8 cellular contexts compared by ENCODE assay signal in genomic region chr13:94712812-94713555, GRCh38. TPM values are rescaled to one million over a fixed set of nuclear protein-coding genes. Genes with fewer than 3 reads are reported as not detected.
DNase-seq lines count a peak whose midpoint lies in the region; ATAC-seq and TF ChIP-seq lines count a peak whose summit lies in the region.

No MANE protein-coding gene starts in this region.

- no peak overlapping the region for H3K9ac ChIP-seq in smooth muscle cell (ENCODE audit: low read depth)

- H3K79me2 ChIP-seq in smooth muscle cell (ENCODE audit: low read depth) = no peaks in the 10 kb centered on the region

- peak overlapping the region; percentile 88 for H3K4me2 ChIP-seq in smooth muscle cell

- H3K27ac ChIP-seq in HEK293 (ENCODE audit: extremely low read depth, low read depth, low read length) (no peak overlapping the region), smooth muscle cell (ENCODE audit: low read depth) (no peak overlapping the region)

- H3K9me3 Mint-ChIP-seq in activated naive CD8-positive, alpha-beta T cell treated with anti-CD3 and anti-CD28 coated beads, Interleukin-2, amount 50 U/mL, for 24 hours = no peaks in the 10 kb centered on the region

- peaks cover 84% of the 10 kb centered on the region for H3K27me3 ChIP-seq in smooth muscle cell (ENCODE audit: low read depth)

- H3K36me3 ChIP-seq in HEK293 (ENCODE audit: control insufficient read depth in 2 of 2, insufficient read depth in 1 of 2, low read length in 2 of 2) = no peaks in the 10 kb centered on the region
- H3K36me3 ChIP-seq in smooth muscle cell (ENCODE audit: low read depth) = no peaks in the 10 kb centered on the region

- no peaks in the 10 kb centered on the region for H3K4me1 ChIP-seq in HEK293 (ENCODE audit: control insufficient read depth, insufficient read depth, low read length)
- H3K4me1 ChIP-seq in smooth muscle cell (ENCODE audit: low read depth) = peaks cover 15% of the 10 kb centered on the region

- H3K4me3 Mint-ChIP-seq in activated naive CD8-positive, alpha-beta T cell treated with anti-CD3 and anti-CD28 coated beads, Interleukin-2, amount 50 U/mL, for 24 hours = peak overlapping the region; percentile 52

- peaks cover 3% of the 10 kb centered on the region for H4K20me1 ChIP-seq in smooth muscle cell (ENCODE audit: low read depth)

- no peak overlapping the region for H3K27ac Mint-ChIP-seq in activated naive CD8-positive, alpha-beta T cell treated with anti-CD3 and anti-CD28 coated beads, Interleukin-2, amount 50 U/mL, for 24 hours

- H3K9me3 ChIP-seq in HEK293 (ENCODE audit: control insufficient read depth, insufficient read depth, low read depth, low read length) (no peaks in the 10 kb centered on the region), iPS-18c (ENCODE audit: control insufficient read depth, insufficient read depth, low read length) (no peaks in the 10 kb centered on the region), smooth muscle cell (replicated peaks; ENCODE audit: low read depth) (no peaks in the 10 kb centered on the region)

- H3K4me3 ChIP-seq in HEK293 (ENCODE audit: low read depth, low read length) = peak overlapping the region; percentile 61
- H3K4me3 ChIP-seq in iPS-18c (ENCODE audit: insufficient read depth, low read depth, low read length) = peak overlapping the region; percentile 77
- H3K4me3 ChIP-seq in smooth muscle cell = peak overlapping the region; percentile 42

- 2% methylated on average over 68 of the region's 79 CpGs for WGBS in smooth muscle cell (ENCODE audit: low lambda C conversion rate)

- peak; percentile 38 for ATAC-seq in activated naive CD8-positive, alpha-beta T cell treated with anti-CD3 and anti-CD28 coated beads, Interleukin-2, amount 50 U/mL, for 24 hours

- H3K27me3 Mint-ChIP-seq in activated naive CD8-positive, alpha-beta T cell treated with anti-CD3 and anti-CD28 coated beads, Interleukin-2, amount 50 U/mL, for 24 hours = peaks cover 69% of the 10 kb centered on the region

- no peak overlapping the region for H2AFZ ChIP-seq in smooth muscle cell (ENCODE audit: low read depth)

- no peaks in the 10 kb centered on the region for H3F3A ChIP-seq in smooth muscle cell (ENCODE audit: low read depth)

- CTCF ChIA-PET in HEK293 (lab: Yijun Ruan, JAX) = interaction anchor here (0.6 to 1.0 kb wide), 3 partner anchors 37 to 165 kb away, joined by 3 to 5 read pairs (median 4); no protein-coding TSS in a partner anchor

- no peaks in the 10 kb centered on the region for H3K36me3 Mint-ChIP-seq in activated naive CD8-positive, alpha-beta T cell treated with anti-CD3 and anti-CD28 coated beads, Interleukin-2, amount 50 U/mL, for 24 hours (ENCODE audit: low read depth)

- DNase-seq in AG20443 (ENCODE audit: low spot score) = peak; percentile 72
- DNase-seq in activated naive CD8-positive, alpha-beta T cell treated with anti-CD3 and anti-CD28 coated beads, Interleukin-2, amount 50 U/mL, for 24 hours = no peak
- DNase-seq in smooth muscle cell (lab: John Stamatoyannopoulos, UW; ENCODE audit: unreplicated experiment) = peak; percentile 10
- DNase-seq in SK-N-DZ (ENCODE audit: low spot score) = no peak
- DNase-seq in NCI-H1436 (lab: John Stamatoyannopoulos, UW) = no peak
- DNase-seq in activated CD4-positive, alpha-beta T cell treated with anti-CD3 and anti-CD28 coated beads, Interleukin-2, amount 50 U/mL, for 4 hours = no peak

- TF ChIP-seq CTCF in HEK293 (tag by site-specific recombination; IDR thresholded peaks at IDR 0.05) = no peak
- no peak for TF ChIP-seq CTCF in smooth muscle cell (IDR thresholded peaks at IDR 0.05; ENCODE audit: borderline replicate concordance, insufficient read depth, poor library complexity, severe bottlenecking)

- peaks cover 15% of the 10 kb centered on the region for H3K4me1 Mint-ChIP-seq in activated naive CD8-positive, alpha-beta T cell treated with anti-CD3 and anti-CD28 coated beads, Interleukin-2, amount 50 U/mL, for 24 hours

- POLR2A ChIA-PET in HEK293 (lab: Yijun Ruan, JAX) = no interaction called here

TF ChIP-seq in HEK293, 187 proteins besides CTCF, POLR2A, EP300 and RAD21 (continues in another document):
- TF ChIP-seq ZNF660 (tag by site-specific recombination; IDR thresholded peaks at IDR 0.05) = peak; percentile 40; the same call in 1 of the 2 replicates
- TF ChIP-seq REST (tag by site-specific recombination; IDR thresholded peaks at IDR 0.05) = peak; percentile 7; the same call in 1 of the 2 replicates
- TF ChIP-seq ZNF335 (tag by site-specific recombination; conservative IDR thresholded peaks at IDR 0.05) = peak; percentile 70
- TF ChIP-seq, protein P1, sequence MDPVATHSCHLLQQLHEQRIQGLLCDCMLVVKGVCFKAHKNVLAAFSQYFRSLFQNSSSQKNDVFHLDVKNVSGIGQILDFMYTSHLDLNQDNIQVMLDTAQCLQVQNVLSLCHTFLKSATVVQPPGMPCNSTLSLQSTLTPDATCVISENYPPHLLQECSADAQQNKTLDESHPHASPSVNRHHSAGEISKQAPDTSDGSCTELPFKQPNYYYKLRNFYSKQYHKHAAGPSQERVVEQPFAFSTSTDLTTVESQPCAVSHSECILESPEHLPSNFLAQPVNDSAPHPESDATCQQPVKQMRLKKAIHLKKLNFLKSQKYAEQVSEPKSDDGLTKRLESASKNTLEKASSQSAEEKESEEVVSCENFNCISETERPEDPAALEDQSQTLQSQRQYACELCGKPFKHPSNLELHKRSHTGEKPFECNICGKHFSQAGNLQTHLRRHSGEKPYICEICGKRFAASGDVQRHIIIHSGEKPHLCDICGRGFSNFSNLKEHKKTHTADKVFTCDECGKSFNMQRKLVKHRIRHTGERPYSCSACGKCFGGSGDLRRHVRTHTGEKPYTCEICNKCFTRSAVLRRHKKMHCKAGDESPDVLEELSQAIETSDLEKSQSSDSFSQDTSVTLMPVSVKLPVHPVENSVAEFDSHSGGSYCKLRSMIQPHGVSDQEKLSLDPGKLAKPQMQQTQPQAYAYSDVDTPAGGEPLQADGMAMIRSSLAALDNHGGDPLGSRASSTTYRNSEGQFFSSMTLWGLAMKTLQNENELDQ (tag by site-specific recombination; IDR thresholded peaks at IDR 0.05; ENCODE audit: low read depth) = no peak
- no peak for TF ChIP-seq ZNF366 (tag by site-specific recombination; conservative IDR thresholded peaks at IDR 0.05)
- 0 out of 2 replicates have a peak, but pooled peaks have one; percentile 28 for TF ChIP-seq ZIC2 (tag by site-specific recombination; IDR thresholded peaks at IDR 0.05)
- TF ChIP-seq, protein P2, sequence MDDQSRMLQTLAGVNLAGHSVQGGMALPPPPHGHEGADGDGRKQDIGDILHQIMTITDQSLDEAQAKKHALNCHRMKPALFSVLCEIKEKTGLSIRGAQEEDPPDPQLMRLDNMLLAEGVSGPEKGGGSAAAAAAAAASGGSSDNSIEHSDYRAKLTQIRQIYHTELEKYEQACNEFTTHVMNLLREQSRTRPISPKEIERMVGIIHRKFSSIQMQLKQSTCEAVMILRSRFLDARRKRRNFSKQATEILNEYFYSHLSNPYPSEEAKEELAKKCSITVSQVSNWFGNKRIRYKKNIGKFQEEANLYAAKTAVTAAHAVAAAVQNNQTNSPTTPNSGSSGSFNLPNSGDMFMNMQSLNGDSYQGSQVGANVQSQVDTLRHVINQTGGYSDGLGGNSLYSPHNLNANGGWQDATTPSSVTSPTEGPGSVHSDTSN (CRISPR knock-in tag; IDR thresholded peaks at IDR 0.05) = peak; percentile 79; the same call in 1 of the 2 replicates
- peak; percentile 34; the same call in 1 of the 2 replicates for TF ChIP-seq SP3 (tag by site-specific recombination; IDR thresholded peaks at IDR 0.05)
- TF ChIP-seq ZEB2 (tag by site-specific recombination; IDR thresholded peaks at IDR 0.05) = peak; percentile 38
- TF ChIP-seq, protein P3, sequence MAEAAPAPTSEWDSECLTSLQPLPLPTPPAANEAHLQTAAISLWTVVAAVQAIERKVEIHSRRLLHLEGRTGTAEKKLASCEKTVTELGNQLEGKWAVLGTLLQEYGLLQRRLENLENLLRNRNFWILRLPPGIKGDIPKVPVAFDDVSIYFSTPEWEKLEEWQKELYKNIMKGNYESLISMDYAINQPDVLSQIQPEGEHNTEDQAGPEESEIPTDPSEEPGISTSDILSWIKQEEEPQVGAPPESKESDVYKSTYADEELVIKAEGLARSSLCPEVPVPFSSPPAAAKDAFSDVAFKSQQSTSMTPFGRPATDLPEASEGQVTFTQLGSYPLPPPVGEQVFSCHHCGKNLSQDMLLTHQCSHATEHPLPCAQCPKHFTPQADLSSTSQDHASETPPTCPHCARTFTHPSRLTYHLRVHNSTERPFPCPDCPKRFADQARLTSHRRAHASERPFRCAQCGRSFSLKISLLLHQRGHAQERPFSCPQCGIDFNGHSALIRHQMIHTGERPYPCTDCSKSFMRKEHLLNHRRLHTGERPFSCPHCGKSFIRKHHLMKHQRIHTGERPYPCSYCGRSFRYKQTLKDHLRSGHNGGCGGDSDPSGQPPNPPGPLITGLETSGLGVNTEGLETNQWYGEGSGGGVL (tag by site-specific recombination; IDR thresholded peaks at IDR 0.05) = 0 out of 2 replicates have a peak, but pooled peaks have one; percentile 12

RNA-seq across cellular contexts. Expression of gene SOX21, which starts 0.6 kb away (rescaled TPM):
- total RNA-seq in smooth muscle cell = 0.09 TPM in 1 of 2 replicates, not detected in the other
- polyA plus RNA-seq in smooth muscle cell = not detected in 2 replicates
- polyA plus RNA-seq in SK-N-DZ (2014; cell fraction: cytosol; rRNA removed) = not detected in 2 replicates
- polyA plus RNA-seq in SK-N-DZ (2014; cell fraction: nucleus; rRNA removed) = not detected in 2 replicates

Comparison
In these comparisons a context has a peak if more than half of its experiments do, and no peak if none do; other contexts are left out.
1. DNase-seq: peak in AG20443 (single experiment) and smooth muscle cell (single experiment); none in activated naive CD8-positive, alpha-beta T cell treated with anti-CD3 and anti-CD28 coated beads, Interleukin-2, amount 50 U/mL, for 24 hours (single experiment), SK-N-DZ (single experiment), NCI-H1436 (single experiment) and activated CD4-positive, alpha-beta T cell treated with anti-CD3 and anti-CD28 coated beads, Interleukin-2, amount 50 U/mL, for 4 hours (0 of 2).
2. Peak in every context shown above with its lines, with median percentiles within 50 percentile points of each other: H3K4me3 ChIP-seq.